Comparison of ENCODE assay signal across 12 cellular contexts in genomic region chr10:72278668-72279393, GRCh38. TPM values are rescaled to one million over a fixed set of nuclear protein-coding genes. Genes with fewer than 3 reads are reported as not detected.
A peak's percentile ranks its signal among the peaks of the same experiment; 100 is the strongest.
DNase-seq lines count a peak whose midpoint lies in the region; ATAC-seq, FAIRE-seq and TF ChIP-seq lines count a peak whose summit lies in the region.
"Had no signal": no experiment of that assay in that cellular context is flagged by ENCODE, and none has a peak within 500 bp of the region (broad histone marks: within the 10 kb centered on the region; RNA-seq: fewer than 3 reads in every experiment).

No MANE protein-coding gene starts in this region.

- H3K4ac ChIP-seq in mesenchymal stem cell (ENCODE audit: low read depth in 1 of 2, low read length in 2 of 2), result no peak overlapping the region

- H3K23ac ChIP-seq in mesenchymal stem cell (ENCODE audit: low read length in 2 of 2), result no peak overlapping the region

- H3K14ac ChIP-seq in mesenchymal stem cell (ENCODE audit: low read length in 2 of 2), result no peak overlapping the region

- TF ChIP-seq CTCF in A549 (IDR thresholded peaks at IDR 0.05) (peak; percentile 26; the same call in 1 of the 3 replicates), DOHH2 (IDR thresholded peaks at IDR 0.05; ENCODE audit: low read depth, low read length, poor library complexity, severe bottlenecking) (peak; percentile 32), progenitor cell of endocrine pancreas (IDR thresholded peaks at IDR 0.05; ENCODE audit: unreplicated experiment) (no peak)

- peak in 1 of 2 experiments; percentile 52 for DNase-seq in A549 (ENCODE audit: low read depth in 1 of 2, low spot score in 1 of 2)
- no peak for DNase-seq in mesenchymal stem cell
- DNase-seq in glomerular visceral epithelial cell (ENCODE audit: extremely low spot score), result no peak
- DNase-seq in progenitor cell of endocrine pancreas (ENCODE audit: low spot score, unreplicated experiment), result no peak
- DNase-seq in MV-4-11 (lab: John Stamatoyannopoulos, UW), result no peak
- DNase-seq: NCI-H748 treated with DMSO at 0.1 percent for 48 hours; nucleus accumbens; stimulated activated CD4-positive, alpha-beta T cell treated with anti-CD3 and anti-CD28 coated beads, Interleukin-2, amount 100 ng/mL, for 24 hours had no signal

- no peak for TF ChIP-seq RAD21 in A549 (conservative IDR thresholded peaks at IDR 0.05 in 1 of 2, IDR thresholded peaks at IDR 0.05 in 1 of 2)

- no peak for TF ChIP-seq POLR2A in A549 (IDR thresholded peaks at IDR 0.05; ENCODE audit: low read length)

- H3K9me3 ChIP-seq in A549 (no peaks in the 10 kb centered on the region), DOHH2 (ENCODE audit: control insufficient read depth, insufficient read depth, low read length) (no peaks in the 10 kb centered on the region), mesenchymal stem cell (ENCODE audit: control insufficient read depth, low read length) (no peaks in the 10 kb centered on the region)

- 63% methylated on average over 5 of the region's 5 CpGs for WGBS in A549 (ENCODE audit: missing lambda C conversion rate)
- WGBS in mesenchymal stem cell, result 95% methylated on average over 2 of the region's 5 CpGs

- peak overlapping the region; percentile 20; the same call in 1 of the 3 replicates for H3K4me2 ChIP-seq in A549
- H3K4me2 ChIP-seq in DOHH2 (ENCODE audit: low read length), result no peak overlapping the region
- no peak overlapping the region for H3K4me2 ChIP-seq in mesenchymal stem cell (ENCODE audit: low read length, poor library complexity, severe bottlenecking)

- H3K36me3 Mint-ChIP-seq in activated T-helper 17 cell treated with anti-CD3 and anti-CD28 coated beads, Interleukin-2, amount 50 U/mL, for 72 hours (ENCODE audit: low read depth), result peaks cover 34% of the 10 kb centered on the region
- peaks cover 2% of the 10 kb centered on the region for H3K36me3 Mint-ChIP-seq in progenitor cell of endocrine pancreas (ENCODE audit: insufficient read depth)

- peaks cover 20% of the 10 kb centered on the region for H3K79me2 ChIP-seq in DOHH2 (ENCODE audit: control insufficient read depth, low read length)

- H3K4me3 ChIP-seq in A549, result no peak overlapping the region
- no peak overlapping the region for H3K4me3 ChIP-seq in DOHH2 (ENCODE audit: low read length)
- H3K4me3 ChIP-seq in mesenchymal stem cell (ENCODE audit: insufficient read depth in 1 of 2, low read depth in 1 of 2, low read length in 2 of 2), result no peak overlapping the region

- no peak overlapping the region for H2BK5ac ChIP-seq in mesenchymal stem cell (ENCODE audit: low read depth, low read length, poor library complexity, severe bottlenecking)

- H3K9ac ChIP-seq in mesenchymal stem cell (ENCODE audit: low read length), result no peak overlapping the region

- peak overlapping the region; percentile 99 for H3K4me3 Mint-ChIP-seq in activated T-helper 17 cell treated with anti-CD3 and anti-CD28 coated beads, Interleukin-2, amount 50 U/mL, for 72 hours
- H3K4me3 Mint-ChIP-seq in progenitor cell of endocrine pancreas (ENCODE audit: low read depth), result no peak overlapping the region

- H3K4me1 ChIP-seq in A549, result peaks cover 39% of the 10 kb centered on the region
- peaks cover 29% of the 10 kb centered on the region for H3K4me1 ChIP-seq in DOHH2 (ENCODE audit: control insufficient read depth, low read length)
- H3K4me1 ChIP-seq in mesenchymal stem cell (ENCODE audit: control insufficient read depth, insufficient read depth, low read depth, low read length), result peaks cover 18% of the 10 kb centered on the region

- peaks cover 28% of the 10 kb centered on the region for H3K36me3 ChIP-seq in DOHH2 (ENCODE audit: control insufficient read depth, low read length)
- H3K36me3 ChIP-seq in mesenchymal stem cell (ENCODE audit: control insufficient read depth in 1 of 2, insufficient read depth in 2 of 2, low read depth in 1 of 2, low read length in 2 of 2), result peaks cover 15 to 21% of the 10 kb centered on the region in 2 experiments

- H4K91ac ChIP-seq in mesenchymal stem cell (ENCODE audit: low read length), result no peak overlapping the region

- no peak for TF ChIP-seq EP300 in A549 (IDR thresholded peaks at IDR 0.05)

- ATAC-seq in A549 (no peak), HG03442 (IDR thresholded peaks at IDR 0.05; ENCODE audit: unreplicated experiment) (no peak)
- ATAC-seq in activated T-helper 17 cell treated with anti-CD3 and anti-CD28 coated beads, Interleukin-2, amount 50 U/mL, for 72 hours (replicated peaks), result no peak

- no peaks in the 10 kb centered on the region; the same call in 1 of the 2 replicates for H3K27me3 ChIP-seq in DOHH2 (ENCODE audit: control insufficient read depth, low read length)
- H3K27me3 ChIP-seq in mesenchymal stem cell (ENCODE audit: control insufficient read depth in 1 of 2, insufficient read depth in 1 of 2, low read length in 2 of 2), result no peaks in the 10 kb centered on the region

- H3K27ac ChIP-seq in A549 (peak overlapping the region; percentile 98), DOHH2 (ENCODE audit: low read depth, low read length) (no peak overlapping the region), mesenchymal stem cell (ENCODE audit: low read length, poor library complexity, severe bottlenecking) (no peak overlapping the region)

- peak overlapping the region; percentile 37 for H4K8ac ChIP-seq in mesenchymal stem cell (ENCODE audit: low read length)

- H2BK15ac ChIP-seq in mesenchymal stem cell (ENCODE audit: low read depth, poor library complexity, severe bottlenecking), result no peak overlapping the region

- H3K79me1 ChIP-seq in mesenchymal stem cell (replicated peaks; ENCODE audit: low read length, poor library complexity, severe bottlenecking), result peaks cover 2% of the 10 kb centered on the region

- no peak overlapping the region for H2AK5ac ChIP-seq in mesenchymal stem cell (ENCODE audit: low read length, severe bottlenecking)

- no peak for FAIRE-seq in A549 (lab: Jason Lieb, UNC)
- FAIRE-seq: islet of Langerhans had no signal

- no peak overlapping the region for H2AFZ ChIP-seq in mesenchymal stem cell (ENCODE audit: low read depth, low read length)

- H2BK12ac ChIP-seq in mesenchymal stem cell (ENCODE audit: low read length in 2 of 2), result peak overlapping the region; percentile 29 to 49

- H3K4me1 Mint-ChIP-seq in activated T-helper 17 cell treated with anti-CD3 and anti-CD28 coated beads, Interleukin-2, amount 50 U/mL, for 72 hours, result peaks cover 9% of the 10 kb centered on the region
- H3K4me1 Mint-ChIP-seq in progenitor cell of endocrine pancreas (ENCODE audit: low read depth), result peaks cover 26% of the 10 kb centered on the region

- peaks cover 18% of the 10 kb centered on the region; the same call in 1 of the 2 replicates for H4K20me1 ChIP-seq in DOHH2 (ENCODE audit: control insufficient read depth, insufficient read depth, low read depth, low read length)

- H2BK120ac ChIP-seq in mesenchymal stem cell (ENCODE audit: low read depth, low read length), result no peak overlapping the region

- CTCF ChIA-PET in A549 (lab: Yijun Ruan, JAX), result interaction anchor here (0.8 to 8.9 kb wide), 8 partner anchors 11 to 62 kb away, joined by 3 to 89 read pairs (median 6); partner anchors contain the start of gene ASCC1

- H3K27ac Mint-ChIP-seq in activated T-helper 17 cell treated with anti-CD3 and anti-CD28 coated beads, Interleukin-2, amount 50 U/mL, for 72 hours, result peak overlapping the region; percentile 99
- no peak overlapping the region for H3K27ac Mint-ChIP-seq in progenitor cell of endocrine pancreas

- no peaks in the 10 kb centered on the region for H3K9me2 ChIP-seq in DOHH2 (replicated peaks; ENCODE audit: control insufficient read depth, low read length)

- POLR2A ChIA-PET in A549 (lab: Yijun Ruan, JAX), result interaction anchor here (0.6 to 6.8 kb wide), 7 partner anchors 14 to 165 kb away, joined by 3 to 126 read pairs (median 7); no protein-coding TSS in a partner anchor

- H3F3A ChIP-seq in DOHH2 (ENCODE audit: control insufficient read depth, insufficient read depth), result peaks cover 40% of the 10 kb centered on the region

- no peaks in the 10 kb centered on the region for H3K27me3 Mint-ChIP-seq in activated T-helper 17 cell treated with anti-CD3 and anti-CD28 coated beads, Interleukin-2, amount 50 U/mL, for 72 hours
- H3K27me3 Mint-ChIP-seq in progenitor cell of endocrine pancreas, result no peaks in the 10 kb centered on the region

- no peaks in the 10 kb centered on the region for H3K9me3 Mint-ChIP-seq in activated T-helper 17 cell treated with anti-CD3 and anti-CD28 coated beads, Interleukin-2, amount 50 U/mL, for 72 hours
- no peaks in the 10 kb centered on the region for H3K9me3 Mint-ChIP-seq in progenitor cell of endocrine pancreas (ENCODE audit: low read depth)

- no peak overlapping the region for H3K18ac ChIP-seq in mesenchymal stem cell (ENCODE audit: low read depth in 1 of 2, low read length in 2 of 2)

RNA-seq across cellular contexts. Expression of gene DDIT4, which starts 5.1 kb away (rescaled TPM):
- polyA plus RNA-seq in A549 (2011; rRNA removed), result 329 and 392 TPM in 2 replicates
- 189 and 275 TPM in 2 replicates for polyA plus RNA-seq in A549 (2012; cell fraction: cytosol; rRNA removed)
- polyA plus RNA-seq in A549 (2012; cell fraction: nucleus; rRNA removed), result 368 and 387 TPM in 2 replicates
- polyA plus RNA-seq in A549 (2017; fragmentation: RNase III; extraction: RNeasy Plus Mini Kit Qiagen cat#74134 plus additional on column Dnase treatment), result 188 to 239 TPM (median 238 TPM) in 3 replicates
- polyA minus RNA-seq in A549 (2011; rRNA and poly(A)+ RNA removed), result 299 and 339 TPM in 2 replicates
- 1,000 to 10,000 TPM in 1 of 2 donors, 100 to 1,000 TPM in 1; 746 to 1,569 TPM for total RNA-seq in activated T-helper 17 cell treated with anti-CD3 and anti-CD28 coated beads, Interleukin-2, amount 50 U/mL, for 72 hours
- polyA plus RNA-seq in mesenchymal stem cell (2013, experiment 1 of 2), result 109 TPM
- polyA plus RNA-seq in mesenchymal stem cell (2013, experiment 2 of 2), result 107 TPM
- total RNA-seq in progenitor cell of endocrine pancreas, result 36.9 and 49.7 TPM in 2 replicates

Comparison
In these comparisons a context has a peak if more than half of its experiments do, and no peak if none do; other contexts are left out.
1. H3K27ac ChIP-seq: peak in A549 (2 of 2); none in DOHH2 (single experiment) and mesenchymal stem cell (single experiment).
2. RNA of gene DDIT4, which starts 5.1 kb away (total RNA-seq): 746 to 1,569 TPM in activated T-helper 17 cell treated with anti-CD3 and anti-CD28 coated beads, Interleukin-2, amount 50 U/mL, for 72 hours; 36.9 to 49.7 TPM in progenitor cell of endocrine pancreas; every median in the first group is over 10 times any median in the second.